In genomic region chr5:120960510-120960909, GRCh38 we compare ENCODE assay signal across 24 cellular contexts.
"Had no signal": no experiment of that assay in that cellular context is flagged by ENCODE, and none has a peak within 500 bp of the region (broad histone marks: within the 10 kb centered on the region; RNA-seq: fewer than 3 reads in every experiment).

No MANE protein-coding gene starts in this region.

- H3K4me3 ChIP-seq: colonic mucosa, esophagus squamous epithelium, gastrocnemius medialis, heart right ventricle, left lung, lower lobe of right lung had no signal

- H3K36me3 ChIP-seq: colonic mucosa, esophagus squamous epithelium, gastrocnemius medialis, heart right ventricle, left lung, lower lobe of right lung had no signal

- H3K4me3 Mint-ChIP-seq: dendritic cell treated with granulocyte-macrophage colony-stimulating factor and Interleukin-4, amounts not matched to agents 40 ng/mL and 50 ng/mL, for 4 days; effector memory CD8-positive, alpha-beta T cell; endodermal cell; naive thymus-derived CD4-positive, alpha-beta T cell had no signal

- H3K27me3 Mint-ChIP-seq: dendritic cell treated with granulocyte-macrophage colony-stimulating factor and Interleukin-4, amounts not matched to agents 40 ng/mL and 50 ng/mL, for 4 days; effector memory CD8-positive, alpha-beta T cell; naive thymus-derived CD4-positive, alpha-beta T cell had no signal

- H3K9me3 ChIP-seq: colonic mucosa, esophagus squamous epithelium, gastrocnemius medialis, lower lobe of right lung had no signal

- ATAC-seq: effector memory CD8-positive, alpha-beta T cell; esophagus mucosa; gastrocnemius medialis; heart right ventricle; left cardiac atrium; left lung; left ventricle myocardium superior; naive thymus-derived CD4-positive, alpha-beta T cell had no signal

- DNase-seq: colonic mucosa; cortex of kidney; effector CD8-positive, alpha-beta T cell; effector memory CD8-positive, alpha-beta T cell; endodermal cell; erythroblast; esophagus squamous epithelium; foreskin fibroblast; foreskin melanocyte; gastrocnemius medialis; glutamatergic neuron; head of caudate nucleus; heart right ventricle; hippocampal formation; left cardiac atrium; left lung; left ventricle myocardium superior; lower lobe of right lung; mesendoderm; midbrain; naive thymus-derived CD4-positive, alpha-beta T cell had no signal

- H3K27ac ChIP-seq: colonic mucosa, epithelial cell of prostate, esophagus squamous epithelium, gastrocnemius medialis, heart right ventricle, left lung, lower lobe of right lung had no signal

- H3K4me1 ChIP-seq: colonic mucosa, esophagus squamous epithelium, gastrocnemius medialis, heart right ventricle, left lung, lower lobe of right lung had no signal

- H3K4me1 Mint-ChIP-seq: naive thymus-derived CD4-positive, alpha-beta T cell had no signal

- H3K27me3 ChIP-seq: colonic mucosa, esophagus squamous epithelium, gastrocnemius medialis, left lung had no signal

- H3K27ac Mint-ChIP-seq: dendritic cell treated with granulocyte-macrophage colony-stimulating factor and Interleukin-4, amounts not matched to agents 40 ng/mL and 50 ng/mL, for 4 days; effector memory CD8-positive, alpha-beta T cell; endodermal cell; naive thymus-derived CD4-positive, alpha-beta T cell had no signal

- H3K36me3 Mint-ChIP-seq: naive thymus-derived CD4-positive, alpha-beta T cell had no signal
